Comparison of ENCODE assay signal across 16 cellular contexts in the genomic region with DNA sequence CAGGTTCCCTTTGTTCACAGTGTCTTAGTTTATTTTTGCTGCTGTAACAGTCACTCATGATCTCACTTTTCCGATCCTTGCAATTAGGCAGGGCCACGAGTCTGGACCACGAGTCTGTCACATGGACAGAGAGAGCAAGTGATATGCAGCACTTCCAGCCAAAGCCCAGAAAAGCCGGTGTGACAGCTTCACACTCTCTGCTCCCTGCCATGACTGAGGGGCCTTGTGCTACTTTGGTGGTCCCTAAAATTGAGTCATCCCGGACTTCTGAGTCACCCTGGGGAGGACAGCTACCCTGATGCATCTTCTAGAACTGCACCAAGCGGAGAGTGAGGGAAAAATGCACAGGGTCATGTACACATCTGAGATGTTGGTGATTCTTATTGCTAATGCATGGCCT.
A peak's percentile ranks its signal among the peaks of the same experiment; 100 is the strongest.
DNase-seq lines count a peak whose midpoint lies in the region; ATAC-seq and TF ChIP-seq lines count a peak whose summit lies in the region.
"Had no signal": no experiment of that assay in that cellular context is flagged by ENCODE, and none has a peak within 500 bp of the region (broad histone marks: within the 10 kb centered on the region; RNA-seq: fewer than 3 reads in every experiment).

No MANE protein-coding gene starts in this region.

- no peak overlapping the region for H2AFZ ChIP-seq in smooth muscle cell (ENCODE audit: low read depth)

- H3K27me3 ChIP-seq in smooth muscle cell (ENCODE audit: low read depth) = no peaks in the 10 kb centered on the region

- no peak for ATAC-seq in HG03439 (IDR thresholded peaks at IDR 0.05; ENCODE audit: unreplicated experiment)
- no peak for ATAC-seq in HG02571 (IDR thresholded peaks at IDR 0.05; ENCODE audit: unreplicated experiment)
- ATAC-seq: HCT116, K562 had no signal

- H3K79me2 ChIP-seq in smooth muscle cell (ENCODE audit: low read depth) = no peaks in the 10 kb centered on the region

- H3K9me3 Mint-ChIP-seq in activated naive CD8-positive, alpha-beta T cell treated with anti-CD3 and anti-CD28 coated beads for 36 hours = no peaks in the 10 kb centered on the region
- H3K9me3 Mint-ChIP-seq: CD4-positive, alpha-beta T cell; HFFc6 had no signal

- no peak overlapping the region for H3K27ac Mint-ChIP-seq in activated naive CD8-positive, alpha-beta T cell treated with anti-CD3 and anti-CD28 coated beads for 36 hours
- H3K27ac Mint-ChIP-seq: CD4-positive, alpha-beta T cell; HFFc6 had no signal

- H3K4me3 Mint-ChIP-seq in activated naive CD8-positive, alpha-beta T cell treated with anti-CD3 and anti-CD28 coated beads for 36 hours = no peak overlapping the region
- H3K4me3 Mint-ChIP-seq: CD4-positive, alpha-beta T cell; HFFc6 had no signal

- H3K4me1 Mint-ChIP-seq in activated naive CD8-positive, alpha-beta T cell treated with anti-CD3 and anti-CD28 coated beads for 36 hours = no peaks in the 10 kb centered on the region

- H4K20me1 ChIP-seq in smooth muscle cell (ENCODE audit: low read depth) = no peaks in the 10 kb centered on the region

- H3F3A ChIP-seq in smooth muscle cell (ENCODE audit: low read depth) = peaks cover 3% of the 10 kb centered on the region

- in situ Hi-C loops in SK-MEL-5 (cut with HindIII; ENCODE audit: low pct_unique_long_range_greater_than_20kb, low sequenced_read_pairs) = no loop called here

- no peak overlapping the region for H3K4me3 ChIP-seq in smooth muscle cell
- H3K4me3 ChIP-seq: K562 had no signal

- peaks cover 17% of the 10 kb centered on the region for H3K27me3 Mint-ChIP-seq in activated naive CD8-positive, alpha-beta T cell treated with anti-CD3 and anti-CD28 coated beads for 36 hours

- no peaks in the 10 kb centered on the region for H3K36me3 ChIP-seq in smooth muscle cell (ENCODE audit: low read depth)

- 41% methylated on average over 6 of the region's 6 CpGs for WGBS in smooth muscle cell (ENCODE audit: low lambda C conversion rate)

- H3K27ac ChIP-seq in smooth muscle cell (ENCODE audit: low read depth) = peak overlapping the region; percentile 62
- H3K27ac ChIP-seq: C4-2B had no signal

- H3K9ac ChIP-seq in smooth muscle cell (ENCODE audit: low read depth) = no peak overlapping the region

- no peaks in the 10 kb centered on the region for H3K36me3 Mint-ChIP-seq in activated naive CD8-positive, alpha-beta T cell treated with anti-CD3 and anti-CD28 coated beads for 36 hours

- H3K4me2 ChIP-seq in smooth muscle cell = no peak overlapping the region

- peak; percentile 12 for DNase-seq in SK-MEL-5 (ENCODE audit: low read depth, low spot score)
- DNase-seq in islet precursor cell = peak; percentile 80
- DNase-seq in smooth muscle cell (lab: John Stamatoyannopoulos, UW; ENCODE audit: unreplicated experiment) = no peak
- DNase-seq in NCI-H1417 (lab: John Stamatoyannopoulos, UW) = no peak
- DNase-seq in activated naive CD8-positive, alpha-beta T cell treated with anti-CD3 and anti-CD28 coated beads for 36 hours = no peak
- DNase-seq: ACHN; Caco-2; CD4-positive, alpha-beta T cell; GOT3; H7; HFFc6 had no signal

- H3K9me3 ChIP-seq in smooth muscle cell (replicated peaks; ENCODE audit: low read depth) = no peaks in the 10 kb centered on the region
- H3K9me3 ChIP-seq: Caco-2 had no signal

- peaks cover 10% of the 10 kb centered on the region for H3K4me1 ChIP-seq in smooth muscle cell (ENCODE audit: low read depth)
- H3K4me1 ChIP-seq: Caco-2 had no signal

- TF ChIP-seq CTCF in smooth muscle cell (IDR thresholded peaks at IDR 0.05; ENCODE audit: borderline replicate concordance, insufficient read depth, poor library complexity, severe bottlenecking) = no peak

Comparison
In these comparisons a context has a peak if more than half of its experiments do, and no peak if none do; other contexts are left out.
1. DNase-seq: peak in SK-MEL-5 (single experiment) and islet precursor cell (single experiment); none in smooth muscle cell (single experiment), NCI-H1417 (0 of 3) and activated naive CD8-positive, alpha-beta T cell treated with anti-CD3 and anti-CD28 coated beads for 36 hours (single experiment).